Comparison of ENCODE assay signal across 18 cellular contexts in genomic region chr6:34300332-34300751, GRCh38. TPM values are rescaled to one million over a fixed set of nuclear protein-coding genes. Genes with fewer than 3 reads are reported as not detected.
DNase-seq lines count a peak whose midpoint lies in the region; ATAC-seq, FAIRE-seq and TF ChIP-seq lines count a peak whose summit lies in the region.
"Had no signal": no experiment of that assay in that cellular context is flagged by ENCODE, and none has a peak within 500 bp of the region (broad histone marks: within the 10 kb centered on the region; RNA-seq: fewer than 3 reads in every experiment).

No MANE protein-coding gene starts in this region.

- no peak for TF ChIP-seq EP300 in GM12878 (IDR thresholded peaks at IDR 0.05; ENCODE audit: borderline replicate concordance in 1 of 2, control insufficient read depth in 1 of 2, low read depth in 2 of 2, low read length in 2 of 2)

- H2AFZ ChIP-seq in GM12878 (ENCODE audit: control insufficient read depth, low read depth, low read length) = peak overlapping the region; percentile 48

- DNase-seq in heart left ventricle (no peak), Right ventricle myocardium superior (no peak), GM12878 (ENCODE audit: low read depth, low spot score) (peak; percentile 50), memory B cell (ENCODE audit: low spot score in 2 of 2) (no peak), NCI-H1105 treated with DMSO at 0.1 percent for 48 hours (lab: John Stamatoyannopoulos, UW) (no peak), NCI-H1092 (lab: John Stamatoyannopoulos, UW) (no peak), T-helper 17 cell (no peak)
- DNase-seq: activated CD4-positive, alpha-beta memory T cell treated with anti-CD3 and anti-CD28 coated beads for 36 hours; GDM1; KG1; NCI-H1436; ovary; stomach had no signal

- peak overlapping the region; percentile 56 for H3K4me2 ChIP-seq in GM12878 (ENCODE audit: control insufficient read depth, insufficient read depth)

- BruUV-seq in GM12878 (replicated peaks; lab: Mats Ljungman, UMichigan) = no TSS peak

- TF ChIP-seq POLR2A in heart left ventricle (IDR thresholded peaks at IDR 0.05) (no peak), GM12878 (IDR thresholded peaks at IDR 0.05; ENCODE audit: low read depth, low read length) (no peak)

- H3K4me1 ChIP-seq in heart left ventricle (peaks cover 4 to 84% (median 57%) of the 10 kb centered on the region in 12 donors), GM12878 (ENCODE audit: control insufficient read depth, insufficient read depth, low read length) (peaks cover 45% of the 10 kb centered on the region)
- H3K4me1 ChIP-seq: SJSA1, vagina had no signal

- TF ChIP-seq RAD21 in GM12878 (IDR thresholded peaks at IDR 0.05; ENCODE audit: insufficient read depth, low read depth, low read length) = no peak

- peak overlapping the region; percentile 55 for H3K27ac Mint-ChIP-seq in memory B cell
- H3K27ac Mint-ChIP-seq in T-helper 17 cell = no peak overlapping the region
- H3K27ac Mint-ChIP-seq: activated CD4-positive, alpha-beta memory T cell treated with anti-CD3 and anti-CD28 coated beads for 36 hours had no signal

- H3K9me3 Mint-ChIP-seq in memory B cell = no peaks in the 10 kb centered on the region
- H3K9me3 Mint-ChIP-seq: activated CD4-positive, alpha-beta memory T cell treated with anti-CD3 and anti-CD28 coated beads for 36 hours had no signal

- peak; percentile 54 for FAIRE-seq in GM12878 (lab: Jason Lieb, UNC)
- FAIRE-seq: colon, islet of Langerhans had no signal

- ATAC-seq in heart left ventricle (peak in 1 of 4 donors; percentile 6), Right ventricle myocardium superior (ENCODE audit: poor library complexity) (no peak), GM12878 (peak; percentile 66), memory B cell (ENCODE audit: low read depth) (no peak), HG03025 (IDR thresholded peaks at IDR 0.05; ENCODE audit: low FRiP score, unreplicated experiment) (no peak), T-helper 17 cell (no peak)

- WGBS in heart left ventricle, 4 donors = 30 to 54% (median 49%) methylated on average over 1 of the region's 1 CpG
- 0% methylated on average over 1 of the region's 1 CpG for WGBS in GM12878 (ENCODE audit: insufficient coverage, insufficient replicate concordance, low lambda C conversion rate, missing lambda C conversion rate)

- H3K79me2 ChIP-seq in GM12878 (ENCODE audit: control insufficient read depth, insufficient read depth, low read length) = peaks cover 9% of the 10 kb centered on the region

- no peak overlapping the region for H3K4me3 Mint-ChIP-seq in memory B cell
- H3K4me3 Mint-ChIP-seq in T-helper 17 cell = no peak overlapping the region
- H3K4me3 Mint-ChIP-seq: activated CD4-positive, alpha-beta memory T cell treated with anti-CD3 and anti-CD28 coated beads for 36 hours had no signal

- H3K36me3 Mint-ChIP-seq in memory B cell = peaks cover 5% of the 10 kb centered on the region
- no peaks in the 10 kb centered on the region for H3K36me3 Mint-ChIP-seq in T-helper 17 cell (ENCODE audit: low read depth)

- H3K27me3 Mint-ChIP-seq in memory B cell (no peaks in the 10 kb centered on the region), T-helper 17 cell (no peaks in the 10 kb centered on the region)
- H3K27me3 Mint-ChIP-seq: activated CD4-positive, alpha-beta memory T cell treated with anti-CD3 and anti-CD28 coated beads for 36 hours had no signal

- H3K9ac ChIP-seq in GM12878 (ENCODE audit: control insufficient read depth, insufficient read depth, low read length) = peak overlapping the region; percentile 24; the same call in 1 of the 2 replicates

- H3K36me3 ChIP-seq in heart left ventricle (peaks cover 0 to 2% (median 0%) of the 10 kb centered on the region in 9 donors), GM12878 (ENCODE audit: control insufficient read depth in 2 of 2, insufficient read depth in 2 of 2, low read length in 1 of 2) (no peaks in the 10 kb centered on the region; a peak in 1 of 4 replicates)
- H3K36me3 ChIP-seq: ovary had no signal

- RAD21 ChIA-PET in GM12878 (lab: Charles Lee; ENCODE audit: unreplicated experiment) = interaction anchor here (0.8 to 2.3 kb wide), 11 partner anchors 11 to 104 kb away, joined by 3 to 13 read pairs (median 5); partner anchors contain the start of gene SMIM29

- H3K27me3 ChIP-seq in heart left ventricle = no peaks in the 10 kb centered on the region
- H3K27me3 ChIP-seq in GM12878 (replicated peaks in 1 of 2; ENCODE audit: control insufficient read depth in 2 of 2, insufficient read depth in 2 of 2, low read length in 1 of 2) = no peaks in the 10 kb centered on the region
- H3K27me3 ChIP-seq: ovary, SJSA1, stomach, vagina had no signal

- CTCF ChIA-PET in GM12878 (lab: Yijun Ruan, JAX) = interaction anchor here (1.0 to 2.4 kb wide), 11 partner anchors 11 to 137 kb away, joined by 3 to 16 read pairs (median 4); no protein-coding TSS in a partner anchor

- SMC1A ChIA-PET in GM12878 (lab: Charles Lee; ENCODE audit: uncharacterized antibody, unreplicated experiment) = interaction anchor here (0.6 to 3.6 kb wide), 14 partner anchors 9 to 115 kb away, joined by 3 to 19 read pairs (median 4); partner anchors contain the start of gene SMIM29

- no peaks in the 10 kb centered on the region for H4K20me1 ChIP-seq in GM12878 (ENCODE audit: control insufficient read depth, insufficient read depth)

- no peaks in the 10 kb centered on the region for H3K9me3 ChIP-seq in heart left ventricle
- H3K9me3 ChIP-seq in GM12878 (replicated peaks; ENCODE audit: control insufficient read depth, insufficient read depth, low read length) = no peaks in the 10 kb centered on the region
- no peaks in the 10 kb centered on the region for H3K9me3 ChIP-seq in T-helper 17 cell (ENCODE audit: control insufficient read depth, low read length, poor library complexity, severe bottlenecking)
- H3K9me3 ChIP-seq: SJSA1, stomach, vagina had no signal

- in situ Hi-C loops in GM12878 (cut with MboI) = no loop called here

- intact Hi-C loops in heart left ventricle (cut with DNase I) (loop anchor here in 3 of 10 donors (2.0 to 10.0 kb wide), 3 partner anchors 34 to 92 kb away; partner anchors contain the start of gene NUDT3 (in 2 of the 3)), Right ventricle myocardium superior (cut with DNase I) (no loop called here), GM12878 (cut with micrococcal nuclease; ENCODE audit: unreplicated experiment) (no loop called here)

- POLR2A ChIA-PET in GM12878 (lab: Charles Lee) = interaction anchor here (0.8 to 1.7 kb wide), 9 partner anchors 12 to 93 kb away, joined by 3 to 8 read pairs (median 3); partner anchors contain the start of genes HMGA1 and SMIM29

- H3K4me3 ChIP-seq in heart left ventricle = no peak overlapping the region
- 0 out of 2 replicates have a peak overlapping the region, but pooled peaks have one; percentile 7 for H3K4me3 ChIP-seq in GM12878
- H3K4me3 ChIP-seq: ovary, SJSA1, stomach, vagina had no signal

- no peak for TF ChIP-seq CTCF in heart left ventricle (IDR thresholded peaks at IDR 0.05)
- TF ChIP-seq CTCF in GM12878 (IDR thresholded peaks at IDR 0.05 in 2 of 3, conservative IDR thresholded peaks at IDR 0.05 in 1 of 3; ENCODE audit: control insufficient read depth in 2 of 3, extremely low read depth in 1 of 3, insufficient read depth in 1 of 3, low read depth in 3 of 3, low read length in 3 of 3) = no peak

- H3K27ac ChIP-seq in heart left ventricle (peak overlapping the region; percentile 25 to 84 (median 68)), GM12878 (ENCODE audit: control insufficient read depth, insufficient read depth) (peak overlapping the region; percentile 49)
- H3K27ac ChIP-seq: ovary, SJSA1, stomach, vagina had no signal

- H3K4me1 Mint-ChIP-seq in memory B cell (peaks cover 26% of the 10 kb centered on the region), T-helper 17 cell (peaks cover 8% of the 10 kb centered on the region)

TF ChIP-seq in GM12878, 131 proteins besides CTCF, POLR2A, EP300 and RAD21 (continues in another document):
- TF ChIP-seq BCL11A (IDR thresholded peaks at IDR 0.05; ENCODE audit: low read depth, low read length) (no peak), FOXM1 (IDR thresholded peaks at IDR 0.05; ENCODE audit: low read depth, low read length) (no peak), SPI1 (IDR thresholded peaks at IDR 0.05; ENCODE audit: borderline replicate concordance, insufficient read depth, low read depth, low read length) (peak; percentile 58), LARP7 (IDR thresholded peaks at IDR 0.05) (no peak), SMAD5 (IDR thresholded peaks at IDR 0.05; ENCODE audit: low read depth) (0 out of 2 replicates have a peak, but pooled peaks have one; percentile 27)

RNA-seq across cellular contexts. Expression of gene SMIM29, which starts 51.5 kb away (rescaled TPM):
- 10 to 100 TPM; 18.4 to 37.4 (median 22.6) TPM for total RNA-seq in heart left ventricle
- polyA plus RNA-seq in heart left ventricle = 10 to 100 TPM; 36.5 to 50.4 TPM
- 19.1 TPM for total RNA-seq in Right ventricle myocardium superior
- 7.9 and 8.8 TPM in 2 replicates for total RNA-seq in GM12878 (2013; cell fraction: nucleolus; rRNA removed)
- total RNA-seq in GM12878 (2014; rRNA removed) = 26.9 and 27.7 TPM in 2 replicates
- 6.8 and 9.0 TPM in 2 replicates for total RNA-seq in GM12878 (2014; rRNA removed; fragmentation: Illumina TruSeq; extraction: Trizol)
- 17.6 and 19.9 TPM in 2 replicates for total RNA-seq in GM12878 (2021)
- polyA plus RNA-seq in GM12878 (2011; ENCODE audit: low read depth) = 10.5 TPM
- polyA plus RNA-seq in GM12878 (2011; rRNA removed) = 5.9 and 12.5 TPM in 2 replicates
- polyA plus RNA-seq in GM12878 (2011; cell fraction: cytosol; rRNA removed) = 22.8 and 29.5 TPM in 2 replicates
- polyA plus RNA-seq in GM12878 (2011; cell fraction: nucleus; rRNA removed) = 19.6 and 24.9 TPM in 2 replicates
- polyA plus RNA-seq in GM12878 (2012) = 18.4 and 20.4 TPM in 2 replicates
- polyA plus RNA-seq in GM12878 (2014; fragmentation: Illumina TruSeq; extraction: Trizol) = 0.65 and 8.7 TPM in 2 replicates
- 1 to 10 TPM; 7.1 to 8.4 TPM for polyA plus RNA-seq in GM12878 (2014; fragmentation: Nextera tagmentation; extraction: Ambion mirVana)
- polyA plus RNA-seq in GM12878 (2014; rRNA removed) = 25.3 and 26.9 TPM in 2 replicates
- 10 to 100 TPM; 27.2 to 30.0 TPM for polyA plus RNA-seq in GM12878 (2016; fragmentation: Nextera tagmentation; extraction: Ambion mirVana)
- 7.7 and 15.6 TPM in 2 replicates for polyA minus RNA-seq in GM12878 (2011; rRNA and poly(A)+ RNA removed)
- polyA minus RNA-seq in GM12878 (2011; cell fraction: cytosol; rRNA and poly(A)+ RNA removed) = 5.9 and 6.4 TPM in 2 replicates
- polyA minus RNA-seq in GM12878 (2011; cell fraction: nucleus; rRNA and poly(A)+ RNA removed) = 17.4 and 25.5 TPM in 2 replicates
- 10 to 100 TPM; 24.3 to 29.2 TPM for total RNA-seq in T-helper 17 cell
